Comparison of ENCODE assay signal across 14 cellular contexts in the genomic region with DNA sequence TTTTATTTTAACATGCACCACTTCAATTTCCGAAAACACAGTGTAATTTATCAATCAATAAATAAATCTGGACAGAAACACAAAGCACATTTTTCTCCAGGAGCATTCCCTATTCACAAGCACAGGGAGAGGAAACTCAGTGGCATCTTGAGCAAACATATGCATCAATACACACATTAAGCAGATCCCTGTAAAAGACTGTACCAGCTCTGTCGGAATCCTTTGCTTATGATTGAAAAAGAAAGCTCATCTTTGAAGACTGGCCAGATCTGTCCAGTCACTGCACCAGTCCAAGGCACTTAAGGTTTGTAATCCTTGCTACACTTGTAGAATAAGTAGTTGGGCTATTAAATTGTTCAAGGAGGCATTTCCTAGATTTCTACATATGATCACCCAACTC.
DNase-seq lines count a peak whose midpoint lies in the region; TF ChIP-seq lines count a peak whose summit lies in the region.
"Had no signal": no experiment of that assay in that cellular context is flagged by ENCODE, and none has a peak within 500 bp of the region (broad histone marks: within the 10 kb centered on the region; RNA-seq: fewer than 3 reads in every experiment).

No MANE protein-coding gene starts in this region.

- TF ChIP-seq EP300 in SK-N-SH (IDR thresholded peaks at IDR 0.05; ENCODE audit: borderline replicate concordance in 1 of 2, low read depth in 1 of 2, low read length in 1 of 2): no peak

- no peaks in the 10 kb centered on the region for H3F3A ChIP-seq in SK-N-SH (replicated peaks; ENCODE audit: insufficient read depth)

- H4K20me1 ChIP-seq in SK-N-SH (ENCODE audit: insufficient read depth) (no peaks in the 10 kb centered on the region), osteoblast (ENCODE audit: insufficient read depth, low read length) (no peaks in the 10 kb centered on the region)
- H4K20me1 ChIP-seq: BLaER1 had no signal

- TF ChIP-seq CTCF in SK-N-SH (IDR thresholded peaks at IDR 0.05) (no peak), osteoblast (IDR thresholded peaks at IDR 0.05; ENCODE audit: extremely low read depth, low read depth, low read length) (no peak)

- H3K9me3 ChIP-seq in SK-N-SH (no peaks in the 10 kb centered on the region; the same call in 1 of the 2 replicates), osteoblast (ENCODE audit: low read depth, low read length) (no peaks in the 10 kb centered on the region)
- H3K9me3 ChIP-seq: BLaER1, HAP-1 had no signal

- H3K27me3 ChIP-seq in SK-N-SH (ENCODE audit: insufficient read depth) (no peaks in the 10 kb centered on the region), osteoblast (ENCODE audit: insufficient read depth, low read length) (peaks cover 10% of the 10 kb centered on the region)
- H3K27me3 ChIP-seq: BLaER1 had no signal

- H3K4me2 ChIP-seq in SK-N-SH (no peak overlapping the region), osteoblast (ENCODE audit: insufficient read depth, low read length) (no peak overlapping the region)
- H3K4me2 ChIP-seq: BLaER1 had no signal

- H3K79me2 ChIP-seq in SK-N-SH (ENCODE audit: insufficient read depth) (no peaks in the 10 kb centered on the region), osteoblast (ENCODE audit: insufficient read depth, low read length) (no peaks in the 10 kb centered on the region)

- CTCF ChIA-PET in SK-N-SH (lab: Yijun Ruan, JAX): interaction anchor here (1.0 to 1.5 kb wide), 2 partner anchors 13 to 35 kb away, joined by 3 to 4 read pairs; no protein-coding TSS in a partner anchor

- no peaks in the 10 kb centered on the region for H3K4me1 ChIP-seq in SK-N-SH (ENCODE audit: control insufficient read depth in 1 of 2, insufficient read depth in 2 of 2, low read depth in 1 of 2, low read length in 1 of 2)
- H3K4me1 ChIP-seq in osteoblast (ENCODE audit: insufficient read depth, low read length): no peaks in the 10 kb centered on the region
- H3K4me1 ChIP-seq: HAP-1 had no signal

- H3K27ac ChIP-seq in SK-N-SH (ENCODE audit: low read depth in 2 of 2, low read length in 1 of 2) (no peak overlapping the region), osteoblast (ENCODE audit: low read depth, low read length) (no peak overlapping the region)
- H3K27ac ChIP-seq: BLaER1, GM23248 had no signal

- in situ Hi-C loops in G401 (cut with HindIII; ENCODE audit: low sequenced_read_pairs): no loop called here

- H3K4me3 ChIP-seq in SK-N-SH (ENCODE audit: low read depth in 2 of 2, low read length in 1 of 2) (no peak overlapping the region), osteoblast (ENCODE audit: insufficient read depth, low read length) (no peak overlapping the region)
- H3K4me3 ChIP-seq: BLaER1, GM23248, HAP-1 had no signal

- TF ChIP-seq RAD21 in SK-N-SH (IDR thresholded peaks at IDR 0.05; ENCODE audit: low read length): no peak

- POLR2A ChIA-PET in SK-N-SH (lab: Yijun Ruan, JAX): no interaction called here

- WGBS in SK-N-SH (ENCODE audit: low lambda C conversion rate): 16% methylated on average over 2 of the region's 2 CpGs

- H2AFZ ChIP-seq in SK-N-SH (ENCODE audit: low read depth) (no peak overlapping the region), osteoblast (ENCODE audit: low read length) (no peak overlapping the region)
- H2AFZ ChIP-seq: GM23248 had no signal

- H3K36me3 ChIP-seq in SK-N-SH (replicated peaks in 1 of 2; ENCODE audit: control insufficient read depth in 1 of 2, insufficient read depth in 2 of 2, low read length in 1 of 2): no peaks in the 10 kb centered on the region
- no peaks in the 10 kb centered on the region for H3K36me3 ChIP-seq in osteoblast (ENCODE audit: insufficient read depth, low read length)
- H3K36me3 ChIP-seq: BLaER1, HAP-1 had no signal

- DNase-seq in G401 (ENCODE audit: low spot score) (peak; percentile 62), NCI-H2171 (lab: John Stamatoyannopoulos, UW) (peak; percentile 18), SK-N-SH (no peak), osteoblast (ENCODE audit: insufficient read length, low spot score, missing footprints) (peak; percentile 18), NCI-H524 treated with DMSO at 0.1 percent for 48 hours (lab: John Stamatoyannopoulos, UW) (no peak), T-helper 9 cell (no peak)
- DNase-seq in stimulated activated CD4-positive, alpha-beta T cell treated with anti-CD3 and anti-CD28 coated beads, Interleukin-12 subunit alpha, Interleukin-12 subunit beta, amount 100 ng/mL, for 4 hours: no peak
- DNase-seq: 8988T; Calu3; CD8-positive, alpha-beta T cell; DMS79 treated with DMSO at 0.1 percent for 48 hours; GM23248 had no signal

- no peak overlapping the region for H3K9ac ChIP-seq in SK-N-SH
- H3K9ac ChIP-seq: BLaER1, GM23248 had no signal

- H3K9me2 ChIP-seq in SK-N-SH: no peaks in the 10 kb centered on the region

TF ChIP-seq in SK-N-SH, 30 proteins besides CTCF, POLR2A, EP300 and RAD21:
- TF ChIP-seq EZH2phosphoT487 (IDR thresholded peaks at IDR 0.05; ENCODE audit: borderline replicate concordance, low read depth) (no peak), ELF1 (IDR thresholded peaks at IDR 0.05) (no peak), TCF12 (IDR thresholded peaks at IDR 0.05) (peak; percentile 12; the same call in 1 of the 2 replicates), MXI1 (IDR thresholded peaks at IDR 0.05; ENCODE audit: low read depth, low read length) (no peak)
- TF ChIP-seq, protein P1, sequence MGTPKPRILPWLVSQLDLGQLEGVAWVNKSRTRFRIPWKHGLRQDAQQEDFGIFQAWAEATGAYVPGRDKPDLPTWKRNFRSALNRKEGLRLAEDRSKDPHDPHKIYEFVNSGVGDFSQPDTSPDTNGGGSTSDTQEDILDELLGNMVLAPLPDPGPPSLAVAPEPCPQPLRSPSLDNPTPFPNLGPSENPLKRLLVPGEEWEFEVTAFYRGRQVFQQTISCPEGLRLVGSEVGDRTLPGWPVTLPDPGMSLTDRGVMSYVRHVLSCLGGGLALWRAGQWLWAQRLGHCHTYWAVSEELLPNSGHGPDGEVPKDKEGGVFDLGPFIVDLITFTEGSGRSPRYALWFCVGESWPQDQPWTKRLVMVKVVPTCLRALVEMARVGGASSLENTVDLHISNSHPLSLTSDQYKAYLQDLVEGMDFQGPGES (IDR thresholded peaks at IDR 0.05; ENCODE audit: low read depth, low read length): no peak
- TF ChIP-seq, protein P2, sequence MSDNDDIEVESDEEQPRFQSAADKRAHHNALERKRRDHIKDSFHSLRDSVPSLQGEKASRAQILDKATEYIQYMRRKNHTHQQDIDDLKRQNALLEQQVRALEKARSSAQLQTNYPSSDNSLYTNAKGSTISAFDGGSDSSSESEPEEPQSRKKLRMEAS (IDR thresholded peaks at IDR 0.05; ENCODE audit: low read depth): no peak
TF ChIP-seq in SK-N-SH: peak in this region for 1.

Comparison
In these comparisons a context has a peak if more than half of its experiments do, and no peak if none do; other contexts are left out.
1. DNase-seq: peak in G401 (single experiment), NCI-H2171 (single experiment) and osteoblast (single experiment); none in SK-N-SH (single experiment), NCI-H524 treated with DMSO at 0.1 percent for 48 hours (single experiment), T-helper 9 cell (single experiment) and stimulated activated CD4-positive, alpha-beta T cell treated with anti-CD3 and anti-CD28 coated beads, Interleukin-12 subunit alpha, Interleukin-12 subunit beta, amount 100 ng/mL, for 4 hours (single experiment).